Comparison of ENCODE assay signal across 1 cellular context in the genomic region with DNA sequence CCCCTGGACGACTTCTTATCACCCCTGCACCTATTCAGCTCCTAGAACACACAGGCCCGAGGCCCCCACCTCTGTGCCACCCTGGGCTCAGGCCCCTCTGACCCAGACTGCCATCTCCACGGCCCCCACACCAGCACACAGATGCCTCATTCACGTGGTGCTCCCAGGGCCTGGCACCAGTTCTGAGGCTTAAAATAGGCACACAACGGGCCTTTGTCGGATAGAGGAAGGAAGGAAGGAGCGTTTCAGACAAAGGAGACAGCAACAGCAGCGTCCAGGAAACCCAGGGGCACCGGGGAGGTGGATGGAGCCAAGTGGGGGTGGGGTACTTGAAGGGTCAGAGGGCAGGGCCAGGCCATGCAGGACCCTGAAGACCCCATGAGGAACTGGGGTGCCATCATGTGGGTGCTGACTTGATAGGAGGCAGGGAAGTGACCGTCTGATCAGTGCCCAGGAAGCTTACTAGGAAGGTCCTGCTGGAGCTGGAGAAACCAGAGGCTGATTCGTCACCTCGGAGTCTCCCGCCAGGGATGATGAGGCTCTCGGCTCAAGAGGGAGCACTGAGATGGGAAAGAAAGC.
TF ChIP-seq lines count a peak whose summit lies in the region.

No MANE protein-coding gene starts in this region.

TF ChIP-seq in endothelial cell of umbilical vein, 7 proteins besides CTCF, POLR2A, EP300 and RAD21:
- no peak for TF ChIP-seq JUN (IDR thresholded peaks at IDR 0.05; ENCODE audit: borderline replicate concordance, insufficient read depth, insufficient read length, low read depth)
- TF ChIP-seq FOS (IDR thresholded peaks at IDR 0.05; ENCODE audit: borderline replicate concordance, insufficient read depth, low read length), result no peak
- no peak for TF ChIP-seq GATA2 (IDR thresholded peaks at IDR 0.05; ENCODE audit: insufficient read depth, insufficient read length, low read depth, low read length)
- TF ChIP-seq, protein P1, sequence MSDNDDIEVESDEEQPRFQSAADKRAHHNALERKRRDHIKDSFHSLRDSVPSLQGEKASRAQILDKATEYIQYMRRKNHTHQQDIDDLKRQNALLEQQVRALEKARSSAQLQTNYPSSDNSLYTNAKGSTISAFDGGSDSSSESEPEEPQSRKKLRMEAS (IDR thresholded peaks at IDR 0.05; ENCODE audit: insufficient read depth, insufficient read length), result peak; percentile 14
- TF ChIP-seq MYC (IDR thresholded peaks at IDR 0.05; ENCODE audit: low read depth, low read length), result no peak
- TF ChIP-seq POLR2AphosphoS5 (IDR thresholded peaks at IDR 0.05; ENCODE audit: insufficient read depth, low read depth, low read length), result no peak
